Comparison of ENCODE assay signal across 8 cellular contexts in the genomic region with DNA sequence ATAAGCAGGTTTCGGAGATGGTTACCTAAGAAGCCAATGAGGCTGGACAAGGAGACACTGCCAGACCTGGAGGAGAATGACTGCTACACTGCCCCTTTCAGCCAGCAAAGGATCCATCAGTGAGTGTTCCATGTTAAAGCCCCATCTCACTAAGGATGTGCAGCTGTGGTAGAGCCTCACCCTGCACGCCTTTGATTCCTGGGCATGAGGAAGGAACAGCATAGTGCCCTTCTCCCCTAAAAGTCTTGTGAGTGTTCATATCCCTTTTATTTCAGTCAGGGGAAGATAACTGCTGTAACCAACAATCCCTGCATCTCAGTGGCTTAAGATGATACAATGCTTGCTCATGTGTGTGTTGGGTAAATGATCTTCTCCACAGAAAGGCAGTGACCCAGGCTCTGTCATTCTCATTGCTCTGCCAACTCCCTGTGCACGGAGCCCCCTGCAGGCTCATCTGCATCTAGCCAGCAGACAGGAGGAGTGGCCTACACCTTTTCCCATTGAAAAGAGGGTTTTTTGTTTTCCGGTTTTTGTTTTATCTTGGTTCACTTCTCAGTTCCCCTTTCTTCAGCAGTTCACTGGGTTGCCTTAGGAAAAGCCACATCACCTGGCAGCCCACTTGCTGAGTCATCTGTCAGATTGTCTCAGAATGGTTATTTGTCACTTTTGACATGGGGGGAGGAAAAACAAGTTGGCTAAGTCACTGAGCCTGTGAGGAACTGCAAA.
DNase-seq lines count a peak whose midpoint lies in the region; ATAC-seq lines count a peak whose summit lies in the region.

No MANE protein-coding gene starts in this region.

- no peaks in the 10 kb centered on the region for H3K36me3 ChIP-seq in effector memory CD4-positive, alpha-beta T cell (ENCODE audit: control insufficient read depth, insufficient read depth, low read length)

- H3K27me3 ChIP-seq in effector memory CD4-positive, alpha-beta T cell (replicated peaks; ENCODE audit: control insufficient read depth, insufficient read depth, low read length, poor library complexity, severe bottlenecking), result no peaks in the 10 kb centered on the region

- ATAC-seq in GM21423 (IDR thresholded peaks at IDR 0.05; ENCODE audit: unreplicated experiment) (peak; percentile 97), HG03469 (IDR thresholded peaks at IDR 0.05; ENCODE audit: unreplicated experiment) (peak; percentile 97)

- H3K4me3 ChIP-seq in effector memory CD4-positive, alpha-beta T cell (ENCODE audit: insufficient read depth, low read depth, low read length, poor library complexity, severe bottlenecking), result no peak overlapping the region

- no peak overlapping the region for H3K27ac ChIP-seq in effector memory CD4-positive, alpha-beta T cell (ENCODE audit: insufficient read depth, low read length, poor library complexity, severe bottlenecking)

- DNase-seq in NCI-H510A treated with DMSO at 0.1 percent for 48 hours (lab: John Stamatoyannopoulos, UW) (peak; percentile 17), NCI-H510A (lab: John Stamatoyannopoulos, UW) (no peak), SK-MEL-5 (ENCODE audit: low read depth, low spot score) (peak; percentile 62), germinal center (ENCODE audit: low spot score) (peak; percentile 23), NCI-H524 treated with DMSO at 0.1 percent for 48 hours (lab: John Stamatoyannopoulos, UW) (no peak)
- DNase-seq in effector memory CD4-positive, alpha-beta T cell, result no peak

- H3K4me1 ChIP-seq in effector memory CD4-positive, alpha-beta T cell (ENCODE audit: control insufficient read depth, insufficient read depth, low read length, poor library complexity, severe bottlenecking), result no peaks in the 10 kb centered on the region

- in situ Hi-C loops in SK-MEL-5 (cut with HindIII; ENCODE audit: low pct_unique_long_range_greater_than_20kb, low sequenced_read_pairs), result no loop called here

- no peaks in the 10 kb centered on the region for H3K9me3 ChIP-seq in effector memory CD4-positive, alpha-beta T cell (ENCODE audit: control insufficient read depth, low read length)

Comparison
In these comparisons a context has a peak if more than half of its experiments do, and no peak if none do; other contexts are left out.
1. DNase-seq: peak in NCI-H510A treated with DMSO at 0.1 percent for 48 hours (single experiment), SK-MEL-5 (single experiment) and germinal center (single experiment); none in NCI-H510A (single experiment), NCI-H524 treated with DMSO at 0.1 percent for 48 hours (single experiment) and effector memory CD4-positive, alpha-beta T cell (0 of 3).